In genomic region chr20:50948132-50948785, GRCh38 we compare ENCODE assay signal across 1 cellular context.
TF ChIP-seq lines count a peak whose summit lies in the region.

No MANE protein-coding gene starts in this region.

TF ChIP-seq in HepG2, 621 proteins besides CTCF, POLR2A, EP300 and RAD21:
- peak; percentile 26 for TF ChIP-seq RBM22 (optimal IDR thresholded peaks at IDR 0.05; ENCODE audit: low read length)
- no peak for TF ChIP-seq NFKB2 (CRISPR knock-in tag; IDR thresholded peaks at IDR 0.05; ENCODE audit: borderline replicate concordance)
- TF ChIP-seq ZNF530 (CRISPR knock-in tag; IDR thresholded peaks at IDR 0.05; ENCODE audit: low read depth): no peak
